Comparison of ENCODE assay signal across 8 cellular contexts in genomic region chr1:150168960-150169565, GRCh38. TPM values are rescaled to one million over a fixed set of nuclear protein-coding genes. Genes with fewer than 3 reads are reported as not detected.
DNase-seq lines count a peak whose midpoint lies in the region; ATAC-seq, FAIRE-seq and TF ChIP-seq lines count a peak whose summit lies in the region.

No MANE protein-coding gene starts in this region.

- H3K27me3 ChIP-seq in right atrium auricular region: no peaks in the 10 kb centered on the region
- H3K27me3 ChIP-seq in small intestine (ENCODE audit: control insufficient read depth in 2 of 2, insufficient read depth in 2 of 2, low read length in 2 of 2): no peaks in the 10 kb centered on the region

- 11 to 22% (median 12%) methylated on average over 6 of the region's 6 CpGs for WGBS in small intestine, 3 donors

- H3K4me3 ChIP-seq in right atrium auricular region (no peak overlapping the region), small intestine (ENCODE audit: low read depth in 1 of 2, low read length in 2 of 2) (no peak overlapping the region)

- TF ChIP-seq EP300 in Ishikawa (IDR thresholded peaks at IDR 0.05; ENCODE audit: borderline replicate concordance): no peak

- H3K36me3 ChIP-seq in right atrium auricular region: no peaks in the 10 kb centered on the region
- no peaks in the 10 kb centered on the region for H3K36me3 ChIP-seq in small intestine (ENCODE audit: control insufficient read depth in 2 of 2, insufficient read depth in 2 of 2, low read length in 2 of 2)

- FAIRE-seq in small intestine (lab: Jason Lieb, UNC): no peak

- H3K9me3 ChIP-seq in right atrium auricular region (no peaks in the 10 kb centered on the region), small intestine (ENCODE audit: control insufficient read depth, low read depth) (no peaks in the 10 kb centered on the region)

- ATAC-seq in GM19463 (IDR thresholded peaks at IDR 0.05; ENCODE audit: unreplicated experiment) (no peak), HG03025 (IDR thresholded peaks at IDR 0.05; ENCODE audit: low FRiP score, unreplicated experiment) (no peak)

- peak; percentile 85 for DNase-seq in DMS 273 (lab: John Stamatoyannopoulos, UW; ENCODE audit: unreplicated experiment)
- DNase-seq in T-helper 1 cell: peak; percentile 25 to 52 (median 30)
- DNase-seq in amniotic epithelial cell (ENCODE audit: low read depth): peak; percentile 51
- peak; percentile 83 for DNase-seq in right atrium auricular region (ENCODE audit: low spot score)
- peak; percentile 34 for DNase-seq in small intestine

- peak; percentile 73 to 86 for TF ChIP-seq CTCF in right atrium auricular region (IDR thresholded peaks at IDR 0.05)

- peaks cover 0 to 13% of the 10 kb centered on the region in 2 donors for H3K4me1 ChIP-seq in right atrium auricular region
- no peaks in the 10 kb centered on the region for H3K4me1 ChIP-seq in small intestine (ENCODE audit: control insufficient read depth in 2 of 2, insufficient read depth in 1 of 2, low read depth in 1 of 2, low read length in 1 of 2)

- TF ChIP-seq RAD21 in Ishikawa (IDR thresholded peaks at IDR 0.05; ENCODE audit: low read depth): peak; percentile 91

- H3K27ac ChIP-seq in right atrium auricular region: no peak overlapping the region
- H3K27ac ChIP-seq in small intestine (ENCODE audit: low read depth in 1 of 2, low read length in 1 of 2): no peak overlapping the region

TF ChIP-seq in Ishikawa, 13 proteins besides CTCF, POLR2A, EP300 and RAD21:
- TF ChIP-seq NFIC (IDR thresholded peaks at IDR 0.05) (peak; percentile 94), TCF12 (IDR thresholded peaks at IDR 0.05; ENCODE audit: low read depth) (no peak)
- TF ChIP-seq, protein P1, sequence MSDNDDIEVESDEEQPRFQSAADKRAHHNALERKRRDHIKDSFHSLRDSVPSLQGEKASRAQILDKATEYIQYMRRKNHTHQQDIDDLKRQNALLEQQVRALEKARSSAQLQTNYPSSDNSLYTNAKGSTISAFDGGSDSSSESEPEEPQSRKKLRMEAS (IDR thresholded peaks at IDR 0.05): no peak

RNA-seq across cellular contexts. Expression of gene PLEKHO1, which starts 19.3 kb away (rescaled TPM):
- total RNA-seq in right atrium auricular region: 10 to 100 TPM; 21.2 to 77.4 TPM
- 10 to 100 TPM in 2 of 3 donors, 1 to 10 TPM in 1; 8.1 to 38.4 (median 29.8) TPM for polyA plus RNA-seq in small intestine

Comparison
In these comparisons a context has a peak if more than half of its experiments do, and no peak if none do; other contexts are left out.
1. DNase-seq: peak in every context shown above with its lines; median percentile 85 in DMS 273; 83 in right atrium auricular region; 51 in amniotic epithelial cell; 34 in small intestine; 30 in T-helper 1 cell.